In genomic region chr14:59344711-59345455, GRCh38 we compare ENCODE assay signal across 20 cellular contexts.
DNase-seq lines count a peak whose midpoint lies in the region; ATAC-seq and TF ChIP-seq lines count a peak whose summit lies in the region.
"Had no signal": no experiment of that assay in that cellular context is flagged by ENCODE, and none has a peak within 500 bp of the region (broad histone marks: within the 10 kb centered on the region; RNA-seq: fewer than 3 reads in every experiment).

No MANE protein-coding gene starts in this region.

- H3K4me1 ChIP-seq in gastroesophageal sphincter: peaks cover 16 to 99% (median 44%) of the 10 kb centered on the region in 3 donors
- peaks cover 40% of the 10 kb centered on the region for H3K4me1 ChIP-seq in smooth muscle cell (ENCODE audit: low read depth)

- ATAC-seq in gastroesophageal sphincter (peak; percentile 58), HG03442 (IDR thresholded peaks at IDR 0.05; ENCODE audit: unreplicated experiment) (no peak), GM21723 (IDR thresholded peaks at IDR 0.05; ENCODE audit: unreplicated experiment) (no peak)
- ATAC-seq: activated CD4-positive, alpha-beta T cell treated with anti-CD3 and anti-CD28 coated beads for 36 hours had no signal

- no peaks in the 10 kb centered on the region for H3K27me3 ChIP-seq in gastroesophageal sphincter
- H3K27me3 ChIP-seq in smooth muscle cell (ENCODE audit: low read depth): no peaks in the 10 kb centered on the region
- H3K27me3 ChIP-seq: vagina had no signal

- H3K4me3 ChIP-seq in gastroesophageal sphincter (no peak overlapping the region), smooth muscle cell (no peak overlapping the region)
- H3K4me3 ChIP-seq: vagina had no signal

- WGBS in gastroesophageal sphincter (ENCODE audit: low coverage in 1 of 2), 2 donors: 26 to 28% methylated on average over 10 of the region's 10 CpGs
- WGBS in smooth muscle cell (ENCODE audit: low lambda C conversion rate): 73% methylated on average over 10 of the region's 10 CpGs

- H3K36me3 ChIP-seq in gastroesophageal sphincter (peaks cover 0 to 9% of the 10 kb centered on the region in 2 donors), smooth muscle cell (ENCODE audit: low read depth) (no peaks in the 10 kb centered on the region)

- no peaks in the 10 kb centered on the region for H4K20me1 ChIP-seq in smooth muscle cell (ENCODE audit: low read depth)

- TF ChIP-seq CTCF in gastroesophageal sphincter (IDR thresholded peaks at IDR 0.05): no peak
- TF ChIP-seq CTCF in smooth muscle cell (IDR thresholded peaks at IDR 0.05; ENCODE audit: borderline replicate concordance, insufficient read depth, poor library complexity, severe bottlenecking): no peak

- H3K79me2 ChIP-seq in smooth muscle cell (ENCODE audit: low read depth): no peaks in the 10 kb centered on the region

- no peak overlapping the region for H3K9ac ChIP-seq in smooth muscle cell (ENCODE audit: low read depth)
- H3K9ac ChIP-seq: SK-N-SH had no signal

- TF ChIP-seq EP300 in gastroesophageal sphincter (IDR thresholded peaks at IDR 0.05): peak; percentile 35

- H3F3A ChIP-seq in smooth muscle cell (ENCODE audit: low read depth): peaks cover 28% of the 10 kb centered on the region

- H3K9me3 ChIP-seq in gastroesophageal sphincter (no peaks in the 10 kb centered on the region), smooth muscle cell (replicated peaks; ENCODE audit: low read depth) (no peaks in the 10 kb centered on the region)
- H3K9me3 ChIP-seq: SK-N-SH, vagina had no signal

- peak; percentile 74 for DNase-seq in DMS79 treated with DMSO at 0.1 percent for 48 hours (lab: John Stamatoyannopoulos, UW)
- DNase-seq in NCI-H524 treated with DMSO at 0.1 percent for 48 hours (lab: John Stamatoyannopoulos, UW): peak; percentile 99
- DNase-seq in smooth muscle cell (lab: John Stamatoyannopoulos, UW; ENCODE audit: unreplicated experiment): no peak
- no peak for DNase-seq in iPS-NIHi11 (ENCODE audit: low spot score)
- no peak for DNase-seq in NCI-H748 (lab: John Stamatoyannopoulos, UW; ENCODE audit: unreplicated experiment)
- DNase-seq: activated CD4-positive, alpha-beta T cell treated with anti-CD3 and anti-CD28 coated beads for 36 hours; activated T-cell treated with anti-CD3 and anti-CD28 coated beads, Interleukin-2, amount 50 U/mL, for 24 hours; C1 segment of cervical spinal cord; cortex of kidney; NCI-H1694 treated with DMSO at 0.1 percent for 48 hours; NCI-H2171; NCI-H748 treated with DMSO at 0.1 percent for 48 hours; SK-N-SH; small intestine; stimulated activated CD4-positive, alpha-beta T cell treated with anti-CD3 and anti-CD28 coated beads, Interleukin-2, amount 100 ng/mL, for 24 hours; T-helper 2 cell had no signal

- H3K27ac ChIP-seq in gastroesophageal sphincter (peak overlapping the region; percentile 82 to 99 (median 86)), smooth muscle cell (ENCODE audit: low read depth) (no peak overlapping the region)

- H2AFZ ChIP-seq in smooth muscle cell (ENCODE audit: low read depth): no peak overlapping the region

- peak overlapping the region; percentile 53 for H3K4me2 ChIP-seq in smooth muscle cell
- H3K4me2 ChIP-seq: SK-N-SH had no signal

- TF ChIP-seq POLR2A in gastroesophageal sphincter (IDR thresholded peaks at IDR 0.05): no peak

Comparison
In these comparisons a context has a peak if more than half of its experiments do, and no peak if none do; other contexts are left out.
1. DNase-seq: peak in DMS79 treated with DMSO at 0.1 percent for 48 hours (single experiment) and NCI-H524 treated with DMSO at 0.1 percent for 48 hours (single experiment); none in smooth muscle cell (single experiment), iPS-NIHi11 (single experiment) and NCI-H748 (single experiment).